ENCODE assay signal across 9 cellular contexts in the genomic region with DNA sequence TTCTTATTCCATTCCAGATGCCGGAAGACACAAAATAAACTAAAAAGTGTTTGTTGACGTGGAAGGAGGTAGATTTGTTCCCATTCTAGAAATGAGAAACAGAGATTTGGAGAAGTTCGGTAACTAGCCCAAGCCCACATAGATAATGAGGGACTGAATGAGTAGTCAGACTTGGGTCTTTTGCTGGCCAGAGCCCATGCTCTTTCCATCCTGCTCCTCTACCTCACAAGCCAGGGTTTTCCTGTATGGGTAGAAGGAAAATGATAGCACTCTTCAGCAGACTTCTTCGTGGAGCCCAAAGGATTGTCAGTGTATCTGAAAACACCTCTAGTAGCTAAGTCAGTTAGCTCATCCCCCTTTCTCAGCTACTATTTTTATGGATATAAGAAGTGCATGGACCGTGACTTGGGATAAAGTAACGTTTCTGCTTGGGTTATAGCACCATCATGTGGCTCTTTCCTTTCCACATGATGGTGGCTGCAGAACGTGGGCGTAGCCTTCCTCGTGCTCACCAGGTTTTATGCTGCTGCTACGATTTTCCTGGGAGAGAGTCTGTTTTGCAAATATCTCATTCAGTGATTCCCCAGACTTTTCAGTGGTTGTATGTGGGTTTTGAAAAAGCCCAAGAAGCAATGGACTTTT.
DNase-seq lines count a peak whose midpoint lies in the region; ATAC-seq and TF ChIP-seq lines count a peak whose summit lies in the region.
"Had no signal": no experiment of that assay in that cellular context is flagged by ENCODE, and none has a peak within 500 bp of the region (broad histone marks: within the 10 kb centered on the region; RNA-seq: fewer than 3 reads in every experiment).

No MANE protein-coding gene starts in this region.

- DNase-seq in EH (ENCODE audit: low read depth) (peak; percentile 75), NCI-H526 (lab: John Stamatoyannopoulos, UW) (peak; percentile 21 to 70), erythroblast (lab: John Stamatoyannopoulos, UW) (peak; percentile 7 to 38), osteocyte (ENCODE audit: extremely low spot score, unreplicated experiment) (no peak)
- no peak for DNase-seq in activated naive CD8-positive, alpha-beta T cell treated with anti-CD3 and anti-CD28 coated beads, Interleukin-2, amount 50 U/mL, for 24 hours
- no peak for DNase-seq in stimulated activated CD4-positive, alpha-beta T cell treated with anti-CD3 and anti-CD28 coated beads, Interleukin-12 subunit alpha, Interleukin-12 subunit beta, amount 100 ng/mL, for 4 hours
- DNase-seq in stimulated activated naive B cell treated with anti-CD40 and anti-IgM and Interleukin-4, amounts not matched to agents 10 μg/mL and 1 μg/mL and 100 μg/mL, for 72 hours, result no peak

- no peak overlapping the region for H3K4me3 Mint-ChIP-seq in osteocyte (ENCODE audit: unreplicated experiment)
- H3K4me3 Mint-ChIP-seq in activated naive CD8-positive, alpha-beta T cell treated with anti-CD3 and anti-CD28 coated beads, Interleukin-2, amount 50 U/mL, for 24 hours, result no peak overlapping the region
- no peak overlapping the region for H3K4me3 Mint-ChIP-seq in stimulated activated naive B cell treated with anti-CD40 and anti-IgM and Interleukin-4, amounts not matched to agents 10 μg/mL and 1 μg/mL and 100 μg/mL, for 72 hours
- H3K4me3 Mint-ChIP-seq: activated T-helper 1 cell treated with anti-CD3 and anti-CD28 coated beads, Interleukin-12 subunit alpha, Interleukin-12 subunit beta, Interleukin-2, Interleukin-4 antibody, amounts not matched to agents 30 ng/mL and 10 ng/mL and 1 ng/mL, durations not matched to agents 14 hours and 24 hours and 36 hours had no signal

- H3K27ac Mint-ChIP-seq in osteocyte (ENCODE audit: unreplicated experiment), result no peak overlapping the region
- H3K27ac Mint-ChIP-seq in activated naive CD8-positive, alpha-beta T cell treated with anti-CD3 and anti-CD28 coated beads, Interleukin-2, amount 50 U/mL, for 24 hours, result no peak overlapping the region
- H3K27ac Mint-ChIP-seq in stimulated activated naive B cell treated with anti-CD40 and anti-IgM and Interleukin-4, amounts not matched to agents 10 μg/mL and 1 μg/mL and 100 μg/mL, for 72 hours, result no peak overlapping the region
- H3K27ac Mint-ChIP-seq: activated T-helper 1 cell treated with anti-CD3 and anti-CD28 coated beads, Interleukin-12 subunit alpha, Interleukin-12 subunit beta, Interleukin-2, Interleukin-4 antibody, amounts not matched to agents 30 ng/mL and 10 ng/mL and 1 ng/mL, durations not matched to agents 14 hours and 24 hours and 36 hours had no signal

- H3K9me3 Mint-ChIP-seq in osteocyte (ENCODE audit: unreplicated experiment), result no peaks in the 10 kb centered on the region
- no peaks in the 10 kb centered on the region for H3K9me3 Mint-ChIP-seq in activated naive CD8-positive, alpha-beta T cell treated with anti-CD3 and anti-CD28 coated beads, Interleukin-2, amount 50 U/mL, for 24 hours
- H3K9me3 Mint-ChIP-seq in stimulated activated naive B cell treated with anti-CD40 and anti-IgM and Interleukin-4, amounts not matched to agents 10 μg/mL and 1 μg/mL and 100 μg/mL, for 72 hours, result no peaks in the 10 kb centered on the region
- H3K9me3 Mint-ChIP-seq: activated T-helper 1 cell treated with anti-CD3 and anti-CD28 coated beads, Interleukin-12 subunit alpha, Interleukin-12 subunit beta, Interleukin-2, Interleukin-4 antibody, amounts not matched to agents 30 ng/mL and 10 ng/mL and 1 ng/mL, durations not matched to agents 14 hours and 24 hours and 36 hours had no signal

- H3K4me1 Mint-ChIP-seq in osteocyte (ENCODE audit: unreplicated experiment), result peaks cover 12% of the 10 kb centered on the region
- H3K4me1 Mint-ChIP-seq in activated naive CD8-positive, alpha-beta T cell treated with anti-CD3 and anti-CD28 coated beads, Interleukin-2, amount 50 U/mL, for 24 hours, result no peaks in the 10 kb centered on the region
- H3K4me1 Mint-ChIP-seq in stimulated activated naive B cell treated with anti-CD40 and anti-IgM and Interleukin-4, amounts not matched to agents 10 μg/mL and 1 μg/mL and 100 μg/mL, for 72 hours, result peaks cover 11 to 17% of the 10 kb centered on the region in 2 donors

- ATAC-seq in HG03139 (IDR thresholded peaks at IDR 0.05; ENCODE audit: unreplicated experiment), result no peak
- ATAC-seq in activated naive CD8-positive, alpha-beta T cell treated with anti-CD3 and anti-CD28 coated beads, Interleukin-2, amount 50 U/mL, for 24 hours, result no peak
- no peak for ATAC-seq in stimulated activated naive B cell treated with anti-CD40 and anti-IgM and Interleukin-4, amounts not matched to agents 10 μg/mL and 1 μg/mL and 100 μg/mL, for 72 hours (replicated peaks)

- TF ChIP-seq POLR2A in erythroblast (IDR thresholded peaks at IDR 0.05; ENCODE audit: low read length), result no peak

- peak; percentile 74 for TF ChIP-seq CTCF in osteocyte (IDR thresholded peaks at IDR 0.05)

- H3K36me3 Mint-ChIP-seq in osteocyte (ENCODE audit: unreplicated experiment), result no peaks in the 10 kb centered on the region
- H3K36me3 Mint-ChIP-seq in activated naive CD8-positive, alpha-beta T cell treated with anti-CD3 and anti-CD28 coated beads, Interleukin-2, amount 50 U/mL, for 24 hours (ENCODE audit: low read depth), result no peaks in the 10 kb centered on the region
- no peaks in the 10 kb centered on the region for H3K36me3 Mint-ChIP-seq in stimulated activated naive B cell treated with anti-CD40 and anti-IgM and Interleukin-4, amounts not matched to agents 10 μg/mL and 1 μg/mL and 100 μg/mL, for 72 hours

- H3K27me3 Mint-ChIP-seq in osteocyte (ENCODE audit: unreplicated experiment), result peaks cover 7% of the 10 kb centered on the region
- peaks cover 11% of the 10 kb centered on the region for H3K27me3 Mint-ChIP-seq in activated naive CD8-positive, alpha-beta T cell treated with anti-CD3 and anti-CD28 coated beads, Interleukin-2, amount 50 U/mL, for 24 hours
- peaks cover 6 to 8% of the 10 kb centered on the region in 2 donors for H3K27me3 Mint-ChIP-seq in stimulated activated naive B cell treated with anti-CD40 and anti-IgM and Interleukin-4, amounts not matched to agents 10 μg/mL and 1 μg/mL and 100 μg/mL, for 72 hours

Comparison
In these comparisons a context has a peak if more than half of its experiments do, and no peak if none do; other contexts are left out.
1. DNase-seq: peak in EH (single experiment), NCI-H526 (2 of 2) and erythroblast (2 of 2); none in osteocyte (single experiment), activated naive CD8-positive, alpha-beta T cell treated with anti-CD3 and anti-CD28 coated beads, Interleukin-2, amount 50 U/mL, for 24 hours (single experiment), stimulated activated CD4-positive, alpha-beta T cell treated with anti-CD3 and anti-CD28 coated beads, Interleukin-12 subunit alpha, Interleukin-12 subunit beta, amount 100 ng/mL, for 4 hours (single experiment) and stimulated activated naive B cell treated with anti-CD40 and anti-IgM and Interleukin-4, amounts not matched to agents 10 μg/mL and 1 μg/mL and 100 μg/mL, for 72 hours (single experiment).